Comparison of ENCODE assay signal across 21 cellular contexts in the genomic region with DNA sequence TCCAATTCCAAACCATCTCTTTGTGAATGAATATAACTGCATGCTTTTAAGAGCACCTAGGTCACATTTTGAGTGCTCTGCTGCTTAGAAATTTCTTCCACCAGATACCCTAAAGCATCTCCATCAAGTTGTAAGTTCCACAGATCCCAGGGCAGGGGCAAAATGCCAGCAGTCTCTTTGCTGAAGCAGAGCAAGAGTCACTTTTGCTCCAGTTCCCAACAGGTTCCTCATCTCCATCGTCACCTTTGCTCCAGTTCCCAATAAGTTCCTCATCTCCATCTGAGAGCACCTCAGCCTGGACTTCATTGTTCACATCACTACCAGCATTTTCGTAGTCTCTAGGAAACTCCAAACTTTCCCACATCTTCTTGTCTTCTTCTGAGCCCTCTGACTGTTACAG.
A peak's percentile ranks its signal among the peaks of the same experiment; 100 is the strongest.
DNase-seq lines count a peak whose midpoint lies in the region; ATAC-seq, FAIRE-seq and TF ChIP-seq lines count a peak whose summit lies in the region.
"Had no signal": no experiment of that assay in that cellular context is flagged by ENCODE, and none has a peak within 500 bp of the region (broad histone marks: within the 10 kb centered on the region; RNA-seq: fewer than 3 reads in every experiment).

No MANE protein-coding gene starts in this region.

- CTCF ChIA-PET in HepG2 (lab: Yijun Ruan, JAX; ENCODE audit: low intra/inter-chr PET ratio, low total read pairs) = no interaction called here

- intact Hi-C loops in activated CD4-positive, alpha-beta T cell treated with anti-CD3 and anti-CD28 coated beads, Interleukin-2, amount 10 ng/mL, durations not matched to agents 24 days and 14 days (cut with micrococcal nuclease) = no loop called here
- intact Hi-C loops in posterior cingulate gyrus (cut with DNase I) = no loop called here
- intact Hi-C loops in HepG2 (cut with micrococcal nuclease; ENCODE audit: unreplicated experiment) = no loop called here

- H3K36me3 Mint-ChIP-seq in activated CD4-positive, alpha-beta T cell treated with anti-CD3 and anti-CD28 coated beads, Interleukin-2, amount 10 ng/mL, durations not matched to agents 24 days and 14 days (ENCODE audit: low read depth) = no peaks in the 10 kb centered on the region

- H3K9me3 ChIP-seq in HepG2 (ENCODE audit: low read length) = no peaks in the 10 kb centered on the region
- H3K9me3 ChIP-seq: A549 had no signal

- H2AFZ ChIP-seq in HepG2 (ENCODE audit: low read length) = no peak overlapping the region

- peaks cover 2 to 31% of the 10 kb centered on the region in 2 experiments; a peak in 3 of 5 replicates for H3K27me3 ChIP-seq in HepG2 (ENCODE audit: control insufficient read depth in 1 of 2, insufficient read depth in 2 of 2, low read length in 2 of 2)
- H3K27me3 ChIP-seq: BLaER1 treated with 17β-estradiol and CSF1 and Interleukin-3, amounts not matched to agents 10 nM and 100 nM had no signal

- TF ChIP-seq POLR2A in HepG2 (IDR thresholded peaks at IDR 0.05; ENCODE audit: insufficient read depth in 1 of 2, low read depth in 2 of 2, low read length in 2 of 2) = no peak

- in situ Hi-C loops in HepG2 (cut with HindIII; ENCODE audit: extremely low pct_ligation_motif_present, low pct_unique_long_range_greater_than_20kb) = no loop called here

- peak; percentile 28 for DNase-seq in activated CD4-positive, alpha-beta T cell treated with anti-CD3 and anti-CD28 coated beads, Interleukin-2, amount 10 ng/mL, durations not matched to agents 24 days and 14 days
- DNase-seq in activated CD4-positive, alpha-beta T cell treated with anti-CD3 and anti-CD28 coated beads for 4 hours = no peak
- DNase-seq in islet precursor cell = peak; percentile 4
- no peak for DNase-seq in posterior cingulate gyrus
- no peak for DNase-seq in HepG2 (ENCODE audit: low spot score)
- DNase-seq: AML-193; Caco-2; Calu3; CD4-positive, alpha-beta T cell; DMS79 treated with DMSO at 0.1 percent for 48 hours; GF-D8 had no signal

- peaks cover 5% of the 10 kb centered on the region for H3K9me3 Mint-ChIP-seq in activated CD4-positive, alpha-beta T cell treated with anti-CD3 and anti-CD28 coated beads, Interleukin-2, amount 10 ng/mL, durations not matched to agents 24 days and 14 days
- H3K9me3 Mint-ChIP-seq: CD4-positive, alpha-beta T cell had no signal

- POLR2A ChIA-PET in HepG2 (lab: Yijun Ruan, JAX) = no interaction called here

- no peak overlapping the region for H3K4me3 ChIP-seq in HepG2 (replicated peaks in 1 of 3; ENCODE audit: insufficient read depth in 1 of 3, low read depth in 2 of 3, low read length in 3 of 3)
- H3K4me3 ChIP-seq: A549; BLaER1 treated with 17β-estradiol and CSF1 and Interleukin-3, amounts not matched to agents 10 nM and 100 nM had no signal

- no peaks in the 10 kb centered on the region for H3K4me1 ChIP-seq in HepG2 (ENCODE audit: insufficient read depth, low read length)
- H3K4me1 ChIP-seq: A549, Caco-2 had no signal

- H3K27me3 Mint-ChIP-seq in activated CD4-positive, alpha-beta T cell treated with anti-CD3 and anti-CD28 coated beads, Interleukin-2, amount 10 ng/mL, durations not matched to agents 24 days and 14 days = peaks cover 2% of the 10 kb centered on the region
- H3K27me3 Mint-ChIP-seq: B cell; CD4-positive, alpha-beta T cell had no signal

- no peak overlapping the region for H3K4me2 ChIP-seq in HepG2 (ENCODE audit: low read depth, low read length)
- H3K4me2 ChIP-seq: A549 had no signal

- BruUV-seq in HepG2 (replicated peaks; lab: Mats Ljungman, UMichigan) = no TSS peak

- TF ChIP-seq EP300 in HepG2 (IDR thresholded peaks at IDR 0.05; ENCODE audit: low read depth in 2 of 2, low read length in 2 of 2) (no peak), HepG2 (CRISPR knock-in tag; IDR thresholded peaks at IDR 0.05; ENCODE audit: borderline replicate concordance) (no peak)

- no peaks in the 10 kb centered on the region for H4K20me1 ChIP-seq in HepG2 (ENCODE audit: insufficient read depth, low read length)
- H4K20me1 ChIP-seq: BLaER1 treated with 17β-estradiol and CSF1 and Interleukin-3, amounts not matched to agents 10 nM and 100 nM had no signal

- ATAC-seq in HepG2 = no peak
- ATAC-seq: A549; CD8-positive, alpha-beta T cell had no signal

- H3K79me2 ChIP-seq in HepG2 (ENCODE audit: insufficient read depth, low read length) = no peaks in the 10 kb centered on the region

- TF ChIP-seq CTCF in HepG2 (CRISPR knock-in tag; IDR thresholded peaks at IDR 0.05) = no peak

- no peaks in the 10 kb centered on the region for H3K4me1 Mint-ChIP-seq in activated CD4-positive, alpha-beta T cell treated with anti-CD3 and anti-CD28 coated beads, Interleukin-2, amount 10 ng/mL, durations not matched to agents 24 days and 14 days
- H3K4me1 Mint-ChIP-seq: B cell had no signal

- 2% methylated on average over 2 of the region's 2 CpGs for WGBS in HepG2 (ENCODE audit: low lambda C conversion rate)

- H3K27ac Mint-ChIP-seq in activated CD4-positive, alpha-beta T cell treated with anti-CD3 and anti-CD28 coated beads, Interleukin-2, amount 10 ng/mL, durations not matched to agents 24 days and 14 days = no peak overlapping the region
- H3K27ac Mint-ChIP-seq: B cell; CD4-positive, alpha-beta T cell; CD8-positive, alpha-beta T cell had no signal

- no peak for TF ChIP-seq RAD21 in HepG2 (CRISPR knock-in tag; IDR thresholded peaks at IDR 0.05)

- H3K4me3 Mint-ChIP-seq in activated CD4-positive, alpha-beta T cell treated with anti-CD3 and anti-CD28 coated beads, Interleukin-2, amount 10 ng/mL, durations not matched to agents 24 days and 14 days = no peak overlapping the region
- H3K4me3 Mint-ChIP-seq: B cell; CD4-positive, alpha-beta T cell; CD8-positive, alpha-beta T cell had no signal

- H3K9ac ChIP-seq in HepG2 (ENCODE audit: insufficient read depth, low read depth, low read length) = no peak overlapping the region
- H3K9ac ChIP-seq: BLaER1 treated with 17β-estradiol and CSF1 and Interleukin-3, amounts not matched to agents 10 nM and 100 nM had no signal

- FAIRE-seq in HepG2 (lab: Jason Lieb, UNC) = no peak
- FAIRE-seq: A549, D721Med, G401.6, GM12891, GM19239 had no signal

- no peak overlapping the region for H3K27ac ChIP-seq in HepG2 (ENCODE audit: extremely low read length, insufficient read depth, low read length)
- H3K27ac ChIP-seq: 22Rv1; A549; BLaER1 treated with 17β-estradiol and CSF1 and Interleukin-3, amounts not matched to agents 10 nM and 100 nM; C4-2B had no signal

- H3K36me3 ChIP-seq in HepG2 (replicated peaks in 1 of 2; ENCODE audit: control insufficient read depth in 1 of 2, insufficient read depth in 2 of 2, low read length in 2 of 2) = no peaks in the 10 kb centered on the region
- H3K36me3 ChIP-seq: BLaER1 treated with 17β-estradiol and CSF1 and Interleukin-3, amounts not matched to agents 10 nM and 100 nM had no signal

TF ChIP-seq in HepG2, 621 proteins besides CTCF, POLR2A, EP300 and RAD21 (continues in another document):
- TF ChIP-seq, protein P1, sequence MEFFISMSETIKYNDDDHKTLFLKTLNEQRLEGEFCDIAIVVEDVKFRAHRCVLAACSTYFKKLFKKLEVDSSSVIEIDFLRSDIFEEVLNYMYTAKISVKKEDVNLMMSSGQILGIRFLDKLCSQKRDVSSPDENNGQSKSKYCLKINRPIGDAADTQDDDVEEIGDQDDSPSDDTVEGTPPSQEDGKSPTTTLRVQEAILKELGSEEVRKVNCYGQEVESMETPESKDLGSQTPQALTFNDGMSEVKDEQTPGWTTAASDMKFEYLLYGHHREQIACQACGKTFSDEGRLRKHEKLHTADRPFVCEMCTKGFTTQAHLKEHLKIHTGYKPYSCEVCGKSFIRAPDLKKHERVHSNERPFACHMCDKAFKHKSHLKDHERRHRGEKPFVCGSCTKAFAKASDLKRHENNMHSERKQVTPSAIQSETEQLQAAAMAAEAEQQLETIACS (CRISPR knock-in tag; IDR thresholded peaks at IDR 0.05) = no peak
- TF ChIP-seq, protein P2, sequence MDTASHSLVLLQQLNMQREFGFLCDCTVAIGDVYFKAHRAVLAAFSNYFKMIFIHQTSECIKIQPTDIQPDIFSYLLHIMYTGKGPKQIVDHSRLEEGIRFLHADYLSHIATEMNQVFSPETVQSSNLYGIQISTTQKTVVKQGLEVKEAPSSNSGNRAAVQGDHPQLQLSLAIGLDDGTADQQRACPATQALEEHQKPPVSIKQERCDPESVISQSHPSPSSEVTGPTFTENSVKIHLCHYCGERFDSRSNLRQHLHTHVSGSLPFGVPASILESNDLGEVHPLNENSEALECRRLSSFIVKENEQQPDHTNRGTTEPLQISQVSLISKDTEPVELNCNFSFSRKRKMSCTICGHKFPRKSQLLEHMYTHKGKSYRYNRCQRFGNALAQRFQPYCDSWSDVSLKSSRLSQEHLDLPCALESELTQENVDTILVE (CRISPR knock-in tag; IDR thresholded peaks at IDR 0.05) = no peak
- TF ChIP-seq, protein P3, sequence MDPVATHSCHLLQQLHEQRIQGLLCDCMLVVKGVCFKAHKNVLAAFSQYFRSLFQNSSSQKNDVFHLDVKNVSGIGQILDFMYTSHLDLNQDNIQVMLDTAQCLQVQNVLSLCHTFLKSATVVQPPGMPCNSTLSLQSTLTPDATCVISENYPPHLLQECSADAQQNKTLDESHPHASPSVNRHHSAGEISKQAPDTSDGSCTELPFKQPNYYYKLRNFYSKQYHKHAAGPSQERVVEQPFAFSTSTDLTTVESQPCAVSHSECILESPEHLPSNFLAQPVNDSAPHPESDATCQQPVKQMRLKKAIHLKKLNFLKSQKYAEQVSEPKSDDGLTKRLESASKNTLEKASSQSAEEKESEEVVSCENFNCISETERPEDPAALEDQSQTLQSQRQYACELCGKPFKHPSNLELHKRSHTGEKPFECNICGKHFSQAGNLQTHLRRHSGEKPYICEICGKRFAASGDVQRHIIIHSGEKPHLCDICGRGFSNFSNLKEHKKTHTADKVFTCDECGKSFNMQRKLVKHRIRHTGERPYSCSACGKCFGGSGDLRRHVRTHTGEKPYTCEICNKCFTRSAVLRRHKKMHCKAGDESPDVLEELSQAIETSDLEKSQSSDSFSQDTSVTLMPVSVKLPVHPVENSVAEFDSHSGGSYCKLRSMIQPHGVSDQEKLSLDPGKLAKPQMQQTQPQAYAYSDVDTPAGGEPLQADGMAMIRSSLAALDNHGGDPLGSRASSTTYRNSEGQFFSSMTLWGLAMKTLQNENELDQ (CRISPR knock-in tag; IDR thresholded peaks at IDR 0.05; ENCODE audit: borderline replicate concordance) = no peak
- TF ChIP-seq ZNF644 (CRISPR knock-in tag; IDR thresholded peaks at IDR 0.05; ENCODE audit: low read depth) (no peak), KDM5A (IDR thresholded peaks at IDR 0.05; ENCODE audit: borderline replicate concordance, low read length) (no peak), MTF2 (CRISPR knock-in tag; IDR thresholded peaks at IDR 0.05; ENCODE audit: borderline replicate concordance) (no peak)

Comparison
In these comparisons a context has a peak if more than half of its experiments do, and no peak if none do; other contexts are left out.
1. DNase-seq: peak in activated CD4-positive, alpha-beta T cell treated with anti-CD3 and anti-CD28 coated beads, Interleukin-2, amount 10 ng/mL, durations not matched to agents 24 days and 14 days (single experiment) and islet precursor cell (single experiment); none in activated CD4-positive, alpha-beta T cell treated with anti-CD3 and anti-CD28 coated beads for 4 hours (0 of 2), posterior cingulate gyrus (0 of 10) and HepG2 (single experiment).